Comparison of ENCODE assay signal across 8 cellular contexts in genomic region chr6:33453361-33454008, GRCh38. TPM values are rescaled to one million over a fixed set of nuclear protein-coding genes. Genes with fewer than 3 reads are reported as not detected.
DNase-seq lines count a peak whose midpoint lies in the region; ATAC-seq and TF ChIP-seq lines count a peak whose summit lies in the region.

No MANE protein-coding gene starts in this region.

- in situ Hi-C loops in astrocyte of the cerebellum (cut with HindIII; ENCODE audit: low sequenced_read_pairs), result no loop called here

- peak overlapping the region; percentile 54 for H3K4me3 ChIP-seq in HEK293 (ENCODE audit: low read depth, low read length)
- peak overlapping the region; percentile 96 for H3K4me3 ChIP-seq in astrocyte of the cerebellum (ENCODE audit: low read depth, low read length)
- H3K4me3 ChIP-seq in lower lobe of right lung, result peak overlapping the region; percentile 92
- peak overlapping the region; percentile 78 for H3K4me3 ChIP-seq in vagina

- CTCF ChIA-PET in HEK293 (lab: Yijun Ruan, JAX), result interaction anchor here (0.7 to 0.9 kb wide), 5 partner anchors 10 to 370 kb away, joined by 3 to 6 read pairs (median 3); partner anchors contain the start of gene UQCC2

- H3K36me3 ChIP-seq in HEK293 (ENCODE audit: control insufficient read depth in 2 of 2, insufficient read depth in 1 of 2, low read length in 2 of 2) (peaks cover 0 to 33% of the 10 kb centered on the region in 2 experiments; a peak in 2 of 3 replicates), lower lobe of right lung (peaks cover 21% of the 10 kb centered on the region), vagina (peaks cover 0 to 19% of the 10 kb centered on the region in 2 donors)

- H3K27ac ChIP-seq in HEK293 (ENCODE audit: extremely low read depth, low read depth, low read length) (peak overlapping the region; percentile 65; the same call in 1 of the 2 replicates), lower lobe of right lung (peak overlapping the region; percentile 83), vagina (peak overlapping the region; percentile 66)

- POLR2A ChIA-PET in HEK293 (lab: Yijun Ruan, JAX), result interaction anchor here (0.5 to 2.4 kb wide), 24 partner anchors 8 to 482 kb away, joined by 3 to 26 read pairs (median 7); partner anchors contain the start of genes B3GALT4, BAK1, CUTA and ITPR3

- intact Hi-C loops in lower lobe of right lung (cut with DNase I) (no loop called here), vagina (cut with DNase I) (loop anchor here (2.0 kb wide), 1 partner anchor 63 kb away; the partner anchor contains the start of gene KIFC1)

- DNase-seq in 8988T (peak; percentile 23), astrocyte of the cerebellum (ENCODE audit: low read depth) (no peak), lower lobe of right lung (no peak), vagina (ENCODE audit: extremely low spot score in 2 of 2) (no peak), midbrain (lab: John Stamatoyannopoulos, UW) (no peak), SK-N-DZ (ENCODE audit: low spot score) (no peak)

- H3K27me3 ChIP-seq in lower lobe of right lung (ENCODE audit: low read depth) (no peaks in the 10 kb centered on the region), vagina (no peaks in the 10 kb centered on the region)

- TF ChIP-seq CTCF in HEK293 (tag by site-specific recombination; IDR thresholded peaks at IDR 0.05), result no peak
- no peak for TF ChIP-seq CTCF in astrocyte of the cerebellum (IDR thresholded peaks at IDR 0.05; ENCODE audit: low read depth, low read length, missing control alignments)
- no peak for TF ChIP-seq CTCF in lower lobe of right lung (IDR thresholded peaks at IDR 0.05)
- TF ChIP-seq CTCF in vagina (IDR thresholded peaks at IDR 0.05), result no peak

- no peak for TF ChIP-seq POLR2A in vagina (IDR thresholded peaks at IDR 0.05)

- ATAC-seq in lower lobe of right lung, result no peak
- no peak for ATAC-seq in HG03039 (IDR thresholded peaks at IDR 0.05; ENCODE audit: unreplicated experiment)

- H3K9me3 ChIP-seq in HEK293 (ENCODE audit: control insufficient read depth, insufficient read depth, low read depth, low read length), result no peaks in the 10 kb centered on the region
- no peaks in the 10 kb centered on the region for H3K9me3 ChIP-seq in lower lobe of right lung
- H3K9me3 ChIP-seq in vagina, result no peaks in the 10 kb centered on the region

- 0 out of 2 replicates have a peak, but pooled peaks cover 3% of the 10 kb centered on the region for H3K4me1 ChIP-seq in HEK293 (ENCODE audit: control insufficient read depth, insufficient read depth, low read length)
- peaks cover 28% of the 10 kb centered on the region for H3K4me1 ChIP-seq in lower lobe of right lung
- peaks cover 31% of the 10 kb centered on the region for H3K4me1 ChIP-seq in vagina

TF ChIP-seq in HEK293, 187 proteins besides CTCF, POLR2A, EP300 and RAD21 (continues in another document):
- TF ChIP-seq PATZ1 (tag by site-specific recombination; IDR thresholded peaks at IDR 0.05) (no peak), ZNF211 (tag by site-specific recombination; IDR thresholded peaks at IDR 0.05; ENCODE audit: low read depth) (no peak), HIC1 (tag by site-specific recombination; IDR thresholded peaks at IDR 0.05) (no peak), ZNF404 (tag by site-specific recombination; IDR thresholded peaks at IDR 0.05) (no peak), ZNF664 (tag by site-specific recombination; IDR thresholded peaks at IDR 0.05) (no peak), ZFHX2 (tag by site-specific recombination; conservative IDR thresholded peaks at IDR 0.05) (0 out of 2 replicates have a peak, but pooled peaks have one; percentile 6), ZNF654 (tag by site-specific recombination; IDR thresholded peaks at IDR 0.05; ENCODE audit: low read depth) (no peak), SALL2 (tag by site-specific recombination; IDR thresholded peaks at IDR 0.05; ENCODE audit: borderline replicate concordance) (no peak), PRDM1 (tag by site-specific recombination; IDR thresholded peaks at IDR 0.05) (peak; percentile 84), ZNF830 (tag by site-specific recombination; IDR thresholded peaks at IDR 0.05; ENCODE audit: low read depth) (no peak), OSR2 (tag by site-specific recombination; IDR thresholded peaks at IDR 0.05) (no peak), ZNF311 (tag by site-specific recombination; IDR thresholded peaks at IDR 0.05; ENCODE audit: borderline replicate concordance) (no peak), ZNF510 (tag by site-specific recombination; IDR thresholded peaks at IDR 0.05; ENCODE audit: insufficient replicate concordance) (no peak), ZNF571 (tag by site-specific recombination; IDR thresholded peaks at IDR 0.05) (no peak), ZNF626 (tag by site-specific recombination; IDR thresholded peaks at IDR 0.05) (no peak), ZNF514 (tag by site-specific recombination; IDR thresholded peaks at IDR 0.05) (no peak), ZNF449 (tag by site-specific recombination; IDR thresholded peaks at IDR 0.05) (no peak), BCL11B (tag by site-specific recombination; IDR thresholded peaks at IDR 0.05; ENCODE audit: low read depth) (no peak), GLIS1 (tag by site-specific recombination; IDR thresholded peaks at IDR 0.05) (no peak)
- TF ChIP-seq, protein P1, sequence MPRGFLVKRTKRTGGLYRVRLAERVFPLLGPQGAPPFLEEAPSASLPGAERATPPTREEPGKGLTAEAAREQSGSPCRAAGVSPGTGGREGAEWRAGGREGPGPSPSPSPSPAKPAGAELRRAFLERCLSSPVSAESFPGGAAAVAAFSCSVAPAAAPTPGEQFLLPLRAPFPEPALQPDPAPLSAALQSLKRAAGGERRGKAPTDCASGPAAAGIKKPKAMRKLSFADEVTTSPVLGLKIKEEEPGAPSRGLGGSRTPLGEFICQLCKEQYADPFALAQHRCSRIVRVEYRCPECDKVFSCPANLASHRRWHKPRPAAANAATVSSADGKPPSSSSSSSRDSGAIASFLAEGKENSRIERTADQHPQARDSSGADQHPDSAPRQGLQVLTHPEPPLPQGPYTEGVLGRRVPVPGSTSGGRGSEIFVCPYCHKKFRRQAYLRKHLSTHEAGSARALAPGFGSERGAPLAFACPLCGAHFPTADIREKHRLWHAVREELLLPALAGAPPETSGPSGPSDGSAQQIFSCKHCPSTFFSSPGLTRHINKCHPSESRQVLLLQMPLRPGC (tag by site-specific recombination; IDR thresholded peaks at IDR 0.05), result no peak

RNA-seq across cellular contexts. Expression of gene ZBTB9, which starts 0.9 kb away (rescaled TPM):
- total RNA-seq in lower lobe of right lung (9.5 TPM), vagina (1.5 TPM)
- 7.4 and 7.6 TPM in 2 replicates for polyA plus RNA-seq in SK-N-DZ (2014; cell fraction: cytosol; rRNA removed)
- 11.4 and 23.1 TPM in 2 replicates for polyA plus RNA-seq in SK-N-DZ (2014; cell fraction: nucleus; rRNA removed)

RNA-seq across cellular contexts. Expression of gene SYNGAP1, which starts 33.6 kb away (rescaled TPM):
- total RNA-seq in lower lobe of right lung, result 21.6 TPM
- 16.0 TPM for total RNA-seq in vagina
- 6.5 and 8.6 TPM in 2 replicates for polyA plus RNA-seq in SK-N-DZ (2014; cell fraction: cytosol; rRNA removed)
- 18.6 and 35.4 TPM in 2 replicates for polyA plus RNA-seq in SK-N-DZ (2014; cell fraction: nucleus; rRNA removed)

RNA-seq across cellular contexts. Expression of gene CUTA, which starts 35.6 kb away (rescaled TPM):
- total RNA-seq in lower lobe of right lung (153 TPM), vagina (73.2 TPM)
- polyA plus RNA-seq in SK-N-DZ (2014; cell fraction: cytosol; rRNA removed), result 267 and 272 TPM in 2 replicates
- polyA plus RNA-seq in SK-N-DZ (2014; cell fraction: nucleus; rRNA removed), result 200 and 234 TPM in 2 replicates

RNA-seq across cellular contexts. Expression of gene PHF1, which starts 42.7 kb away (rescaled TPM):
- total RNA-seq in lower lobe of right lung (69.7 TPM), vagina (73.2 TPM)
- 34.8 and 38.5 TPM in 2 replicates for polyA plus RNA-seq in SK-N-DZ (2014; cell fraction: cytosol; rRNA removed)
- 264 and 294 TPM in 2 replicates for polyA plus RNA-seq in SK-N-DZ (2014; cell fraction: nucleus; rRNA removed)
